ENCODE assay signal across 28 cellular contexts in the genomic region with DNA sequence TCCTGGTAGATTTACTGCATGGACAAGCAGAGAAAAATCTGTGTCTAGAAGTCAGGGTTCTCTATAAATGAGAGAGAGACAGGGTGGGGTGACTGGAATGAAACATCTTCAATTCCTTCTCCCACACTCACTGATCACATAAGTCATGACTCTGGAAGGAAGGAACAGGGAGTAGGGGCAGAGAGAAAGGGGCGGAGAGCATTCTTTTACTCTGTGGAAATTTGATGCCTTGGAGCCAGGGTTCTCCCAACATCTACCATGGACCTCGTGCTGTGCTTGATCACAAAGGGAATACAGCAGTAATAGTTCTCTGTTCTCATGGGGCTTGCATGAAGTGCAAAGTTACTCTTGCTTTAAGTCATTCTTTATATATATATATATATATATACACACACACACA. TPM values are rescaled to one million over a fixed set of nuclear protein-coding genes. Genes with fewer than 3 reads are reported as not detected.
"Had no signal": no experiment of that assay in that cellular context is flagged by ENCODE, and none has a peak within 500 bp of the region (broad histone marks: within the 10 kb centered on the region; RNA-seq: fewer than 3 reads in every experiment).

No MANE protein-coding gene starts in this region.

- H3K4me3 Mint-ChIP-seq: endodermal cell; naive thymus-derived CD4-positive, alpha-beta T cell; nephron progenitor cell; stimulated activated effector memory CD8-positive, alpha-beta T cell treated with anti-CD3 and anti-CD28 coated beads, Interleukin-12 subunit alpha, Interleukin-12 subunit beta, amount 100 ng/mL, for 72 hours had no signal

- ATAC-seq: foreskin keratinocyte; gastroesophageal sphincter; heart left ventricle; left lobe of liver; naive thymus-derived CD4-positive, alpha-beta T cell; psoas muscle; right cardiac atrium; stimulated activated effector memory CD8-positive, alpha-beta T cell treated with anti-CD3 and anti-CD28 coated beads, Interleukin-12 subunit alpha, Interleukin-12 subunit beta, amount 100 ng/mL, for 72 hours had no signal

- H3K9me3 Mint-ChIP-seq: endodermal cell, nephron progenitor cell had no signal

- DNase-seq: dorsolateral prefrontal cortex; effector CD4-positive, alpha-beta T cell; endodermal cell; foreskin keratinocyte; heart left ventricle; mesenchymal stem cell; midbrain; naive thymus-derived CD4-positive, alpha-beta T cell; nephron progenitor cell; occipital lobe; ovary; posterior cingulate gyrus; psoas muscle; right cardiac atrium; sigmoid colon; stimulated activated CD4-positive, alpha-beta T cell treated with anti-CD3 and anti-CD28 coated beads, Interleukin-2, amount 100 ng/mL, for 24 hours; stimulated activated CD4-positive, alpha-beta T cell treated with anti-CD3 and anti-CD28 coated beads, Interleukin-4, amount 100 ng/mL, for 24 hours; stimulated activated naive CD4-positive, alpha-beta T cell treated with Interleukin-2 at 50 U/mL for 16 hours; stomach; thyroid gland; trophoblast cell had no signal

- H3K27ac ChIP-seq: dorsolateral prefrontal cortex, esophagus muscularis mucosa, foreskin keratinocyte, gastroesophageal sphincter, heart left ventricle, hepatocyte, ovary, psoas muscle, sigmoid colon, stomach, thyroid gland, vagina had no signal

- H3K4me3 ChIP-seq: dorsolateral prefrontal cortex, esophagus muscularis mucosa, gastroesophageal sphincter, heart left ventricle, hepatocyte, ovary, psoas muscle, sigmoid colon, stomach, thyroid gland, vagina had no signal

- H3K27ac Mint-ChIP-seq: endodermal cell; naive thymus-derived CD4-positive, alpha-beta T cell; nephron progenitor cell; stimulated activated effector memory CD8-positive, alpha-beta T cell treated with anti-CD3 and anti-CD28 coated beads, Interleukin-12 subunit alpha, Interleukin-12 subunit beta, amount 100 ng/mL, for 72 hours had no signal

- H3K9me3 ChIP-seq: esophagus muscularis mucosa, gastroesophageal sphincter, heart left ventricle, ovary, psoas muscle, sigmoid colon, stomach, thyroid gland, vagina had no signal

- H2AFZ ChIP-seq: hepatocyte had no signal

- H3K4me1 ChIP-seq: foreskin keratinocyte, heart left ventricle, psoas muscle, sigmoid colon, thyroid gland, vagina had no signal

- H3K27me3 ChIP-seq: dorsolateral prefrontal cortex, esophagus muscularis mucosa, gastroesophageal sphincter, hepatocyte, ovary, sigmoid colon, stomach, thyroid gland, vagina had no signal

- H3K4me2 ChIP-seq: hepatocyte had no signal

- H3K36me3 ChIP-seq: esophagus muscularis mucosa, gastroesophageal sphincter, heart left ventricle, ovary, sigmoid colon, stomach, thyroid gland, vagina had no signal

- H3K36me3 Mint-ChIP-seq: naive thymus-derived CD4-positive, alpha-beta T cell; stimulated activated effector memory CD8-positive, alpha-beta T cell treated with anti-CD3 and anti-CD28 coated beads, Interleukin-12 subunit alpha, Interleukin-12 subunit beta, amount 100 ng/mL, for 72 hours had no signal

- H3K79me2 ChIP-seq: hepatocyte had no signal

- H3K4me1 Mint-ChIP-seq: naive thymus-derived CD4-positive, alpha-beta T cell; stimulated activated effector memory CD8-positive, alpha-beta T cell treated with anti-CD3 and anti-CD28 coated beads, Interleukin-12 subunit alpha, Interleukin-12 subunit beta, amount 100 ng/mL, for 72 hours had no signal

RNA-seq across cellular contexts. Expression of a gene that starts 42.9 kb away (rescaled TPM):
- total RNA-seq: lung microvascular endothelial cell; naive thymus-derived CD4-positive, alpha-beta T cell had no signal
- polyA plus RNA-seq: naive thymus-derived CD4-positive, alpha-beta T cell had no signal
